22 cellular contexts compared by ENCODE assay signal in the genomic region with DNA sequence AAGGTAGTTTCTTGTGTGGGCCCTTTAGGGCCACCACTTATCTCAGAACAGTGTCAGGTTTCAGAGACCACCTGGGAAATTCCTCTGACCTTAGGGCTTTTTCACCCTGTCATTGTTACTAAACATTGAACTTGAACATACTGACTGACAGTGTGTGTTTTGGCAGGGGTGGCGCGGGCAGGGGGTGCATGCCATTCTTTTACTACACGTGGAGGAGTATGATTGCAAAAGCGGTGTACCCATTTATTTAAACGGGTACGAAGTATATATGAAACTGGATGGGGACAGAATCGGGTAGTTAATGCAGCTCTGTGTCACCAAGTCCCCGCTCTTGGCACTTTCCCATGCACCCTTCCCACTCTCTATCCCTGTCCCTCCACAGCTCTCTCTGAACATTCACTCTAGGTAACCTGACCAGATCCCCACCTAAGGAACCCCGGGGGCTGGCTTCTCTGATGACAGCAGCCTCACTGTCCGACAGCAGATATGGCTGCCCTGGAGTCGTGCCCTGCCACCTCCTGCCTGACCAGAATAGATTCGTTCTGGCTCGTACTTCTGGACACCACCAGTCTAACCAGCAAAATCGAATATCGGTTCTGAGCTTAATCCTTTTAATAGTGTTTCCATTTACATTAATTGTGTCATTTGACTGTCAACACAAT. TPM values are rescaled to one million over a fixed set of nuclear protein-coding genes. Genes with fewer than 3 reads are reported as not detected.
"Had no signal": no experiment of that assay in that cellular context is flagged by ENCODE, and none has a peak within 500 bp of the region (broad histone marks: within the 10 kb centered on the region; RNA-seq: fewer than 3 reads in every experiment).

No MANE protein-coding gene starts in this region.

- H3K36me3 Mint-ChIP-seq: activated naive CD8-positive, alpha-beta T cell; memory B cell; naive thymus-derived CD8-positive, alpha-beta T cell had no signal

- H3K27ac Mint-ChIP-seq: activated CD8-positive, alpha-beta T cell treated with anti-CD3 and anti-CD28 coated beads for 36 hours; activated naive CD8-positive, alpha-beta T cell; activated T-cell treated with anti-CD3 and anti-CD28 coated beads, Interleukin-2, amount 50 U/mL, for 72 hours; dendritic cell treated with granulocyte-macrophage colony-stimulating factor and Interleukin-4, amounts not matched to agents 40 ng/mL and 50 ng/mL, for 4 days; memory B cell; naive thymus-derived CD8-positive, alpha-beta T cell; T-helper 17 cell had no signal

- DNase-seq: activated CD4-positive, alpha-beta T cell treated with anti-CD3 and anti-CD28 coated beads, Interleukin-2, amount 50 U/mL, for 1 hour; activated CD8-positive, alpha-beta T cell treated with anti-CD3 and anti-CD28 coated beads for 36 hours; activated naive CD4-positive, alpha-beta T cell treated with Interleukin-2 at 50 U/mL for 16 hours; activated T-cell treated with anti-CD3 and anti-CD28 coated beads for 4 hours; activated T-cell treated with anti-CD3 and anti-CD28 coated beads, Interleukin-2, amount 50 U/mL, for 72 hours; effector CD4-positive, alpha-beta T cell; esophagus squamous epithelium; foreskin melanocyte; left colon; naive thymus-derived CD8-positive, alpha-beta T cell; nucleus accumbens; pancreas; psoas muscle; spleen; stimulated activated naive CD4-positive, alpha-beta T cell; T-helper 17 cell; T1000 had no signal

- H3K4me3 Mint-ChIP-seq: activated CD8-positive, alpha-beta T cell treated with anti-CD3 and anti-CD28 coated beads for 36 hours; activated naive CD8-positive, alpha-beta T cell; activated T-cell treated with anti-CD3 and anti-CD28 coated beads, Interleukin-2, amount 50 U/mL, for 72 hours; dendritic cell treated with granulocyte-macrophage colony-stimulating factor and Interleukin-4, amounts not matched to agents 40 ng/mL and 50 ng/mL, for 4 days; memory B cell; naive thymus-derived CD8-positive, alpha-beta T cell; neural crest cell; T-helper 17 cell had no signal

- ATAC-seq: activated CD8-positive, alpha-beta T cell treated with anti-CD3 and anti-CD28 coated beads for 36 hours; activated T-cell treated with anti-CD3 and anti-CD28 coated beads, Interleukin-2, amount 50 U/mL, for 72 hours; naive thymus-derived CD8-positive, alpha-beta T cell; psoas muscle; SK-N-SH treated with all-trans-retinoic acid at 6 μM for 48 hours; T-helper 17 cell had no signal

- H3K27me3 Mint-ChIP-seq: activated CD8-positive, alpha-beta T cell treated with anti-CD3 and anti-CD28 coated beads for 36 hours had no signal

- H3K4me1 Mint-ChIP-seq: memory B cell; naive thymus-derived CD8-positive, alpha-beta T cell; T-helper 17 cell had no signal

- H3K9me3 Mint-ChIP-seq: activated CD8-positive, alpha-beta T cell treated with anti-CD3 and anti-CD28 coated beads for 36 hours; activated T-cell treated with anti-CD3 and anti-CD28 coated beads, Interleukin-2, amount 50 U/mL, for 72 hours; dendritic cell treated with granulocyte-macrophage colony-stimulating factor and Interleukin-4, amounts not matched to agents 40 ng/mL and 50 ng/mL, for 4 days; memory B cell; naive thymus-derived CD8-positive, alpha-beta T cell; neural crest cell had no signal

RNA-seq across cellular contexts. Expression of a gene that starts 51.3 kb away (rescaled TPM):
- total RNA-seq: activated CD8-positive, alpha-beta T cell treated with anti-CD3 and anti-CD28 coated beads for 36 hours; naive thymus-derived CD8-positive, alpha-beta T cell had no signal
- polyA plus RNA-seq: naive thymus-derived CD8-positive, alpha-beta T cell had no signal
